7 cellular contexts compared by ENCODE assay signal in the genomic region with DNA sequence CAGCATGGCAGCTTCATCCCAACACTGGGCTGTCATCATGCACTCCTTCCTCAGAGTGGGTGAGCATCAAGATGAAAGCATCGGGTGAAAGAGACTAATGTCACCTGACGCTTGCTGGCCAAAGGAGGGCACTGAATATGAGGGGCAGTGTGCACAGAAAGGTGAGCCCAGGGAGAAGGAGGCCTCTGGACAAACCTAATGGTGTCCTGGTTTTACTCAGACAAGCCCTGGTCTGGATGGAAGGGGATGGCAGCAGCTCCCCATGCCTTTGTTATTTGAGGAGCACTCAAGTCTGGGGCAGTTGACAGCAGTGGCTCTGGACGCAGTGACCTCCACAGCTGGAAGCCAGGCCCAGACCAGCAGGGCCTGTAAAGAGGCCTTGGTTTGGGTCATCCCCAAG.
"Had no signal": no experiment of that assay in that cellular context is flagged by ENCODE, and none has a peak within 500 bp of the region (broad histone marks: within the 10 kb centered on the region; RNA-seq: fewer than 3 reads in every experiment).

No MANE protein-coding gene starts in this region.

- FAIRE-seq: H1, H54, HepG2 had no signal

- DNase-seq: H9, HCEC 1CT, KBM-7 had no signal

- ATAC-seq: GM23338, HepG2 had no signal

- H3K4me3 ChIP-seq: GM23338 had no signal
